8 cellular contexts compared by ENCODE assay signal in the genomic region with DNA sequence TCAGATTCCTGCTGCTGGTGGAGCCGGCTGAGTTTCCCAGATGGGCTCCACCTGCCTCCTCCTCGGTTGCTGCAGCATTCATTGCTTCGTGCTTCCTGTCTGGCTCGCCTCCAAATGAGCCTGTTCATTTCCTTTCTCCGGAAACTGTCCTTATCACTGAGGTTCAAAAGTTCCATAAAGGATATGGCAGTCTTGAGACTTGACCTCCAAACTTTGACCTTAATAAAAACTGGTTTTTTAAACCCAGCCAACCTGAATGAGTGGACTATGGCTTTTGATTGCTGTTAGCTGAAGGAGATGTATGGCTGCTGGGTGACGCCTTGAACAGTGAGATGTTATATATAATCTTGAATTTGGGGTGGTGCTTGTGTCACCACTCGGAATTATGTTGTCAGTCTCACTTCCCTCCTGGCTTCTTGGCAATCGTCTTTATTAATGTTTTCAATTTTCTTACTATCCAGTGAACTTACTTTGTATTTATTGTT.
DNase-seq lines count a peak whose midpoint lies in the region; ATAC-seq and TF ChIP-seq lines count a peak whose summit lies in the region.

No MANE protein-coding gene starts in this region.

- H3K9ac ChIP-seq in endodermal cell (ENCODE audit: extremely low read depth, low read length, poor library complexity, severe bottlenecking) = no peak overlapping the region
- no peak overlapping the region for H3K9ac ChIP-seq in rectal smooth muscle tissue (ENCODE audit: low read length)

- H3K27ac Mint-ChIP-seq in CD14-positive monocyte (peak overlapping the region; percentile 71 to 88 (median 85)), endodermal cell (peak overlapping the region; percentile 91)

- no peaks in the 10 kb centered on the region for H3K9me3 ChIP-seq in endodermal cell (ENCODE audit: control insufficient read depth, low read length)

- no peak for ATAC-seq in GM18861 (IDR thresholded peaks at IDR 0.05; ENCODE audit: unreplicated experiment)

- H3K27me3 Mint-ChIP-seq in CD14-positive monocyte (ENCODE audit: low read depth in 3 of 3) = peaks cover 0 to 4% (median 0%) of the 10 kb centered on the region in 3 donors
- no peaks in the 10 kb centered on the region for H3K27me3 Mint-ChIP-seq in endodermal cell (ENCODE audit: insufficient read depth)

- H3K27me3 ChIP-seq in endodermal cell (ENCODE audit: control insufficient read depth, insufficient read depth, low read length, poor library complexity, severe bottlenecking) (no peaks in the 10 kb centered on the region), rectal smooth muscle tissue (ENCODE audit: control insufficient read depth, insufficient read depth, low read length) (no peaks in the 10 kb centered on the region)

- H3K36me3 ChIP-seq in endodermal cell (ENCODE audit: control insufficient read depth, insufficient read depth, low read length) (no peaks in the 10 kb centered on the region), rectal smooth muscle tissue (ENCODE audit: control insufficient read depth, insufficient read depth, low read length) (no peaks in the 10 kb centered on the region)

- H3K4me3 ChIP-seq in LNCaP clone FGC (ENCODE audit: low read depth, low read length) = no peak overlapping the region
- H3K4me3 ChIP-seq in endodermal cell (ENCODE audit: low read length) = no peak overlapping the region
- no peak overlapping the region for H3K4me3 ChIP-seq in rectal smooth muscle tissue (ENCODE audit: low read length)

- no peak for TF ChIP-seq CTCF in CD14-positive monocyte (IDR thresholded peaks at IDR 0.05)
- TF ChIP-seq CTCF in LNCaP clone FGC (IDR thresholded peaks at IDR 0.05; ENCODE audit: control insufficient read depth, extremely low read depth, insufficient read depth) = no peak
- TF ChIP-seq CTCF in endodermal cell (conservative IDR thresholded peaks at IDR 0.05) = no peak

- H3K36me3 Mint-ChIP-seq in CD14-positive monocyte = peaks cover 17 to 33% of the 10 kb centered on the region in 2 donors
- H3K36me3 Mint-ChIP-seq in endodermal cell (ENCODE audit: low read depth) = no peaks in the 10 kb centered on the region

- H3K4me3 Mint-ChIP-seq in CD14-positive monocyte = peak overlapping the region; percentile 27 to 64
- H3K4me3 Mint-ChIP-seq in endodermal cell = no peak overlapping the region

- H3K4me1 Mint-ChIP-seq in CD14-positive monocyte (peaks cover 87% of the 10 kb centered on the region), endodermal cell (peaks cover 75% of the 10 kb centered on the region)

- intact Hi-C loops in CD14-positive monocyte (cut with micrococcal nuclease) = loop anchor here in 1 of 2 donors (5.0 kb wide), 1 partner anchor 61 kb away; a partner anchor contains a TSS

- DNase-seq in CD14-positive monocyte (ENCODE audit: low spot score) = no peak
- DNase-seq in LNCaP clone FGC (ENCODE audit: low read depth) = peak; percentile 58
- peak; percentile 33 for DNase-seq in SW480 (ENCODE audit: low spot score)
- no peak for DNase-seq in endodermal cell
- DNase-seq in COLO829 (ENCODE audit: low spot score) = no peak
- DNase-seq in globus pallidus (ENCODE audit: low spot score) = no peak

- 70 to 84% methylated on average over 5 to 6 of the region's 8 CpGs for WGBS in endodermal cell (ENCODE audit: insufficient coverage in 1 of 2, insufficient read length in 1 of 2), 2 experiments

- peaks cover 33% of the 10 kb centered on the region for H3K4me1 ChIP-seq in endodermal cell (ENCODE audit: control insufficient read depth, insufficient read depth, low read length)
- H3K4me1 ChIP-seq in rectal smooth muscle tissue (ENCODE audit: control insufficient read depth, insufficient read depth, low read length) = peaks cover 52% of the 10 kb centered on the region

- no peak overlapping the region for H3K27ac ChIP-seq in endodermal cell (ENCODE audit: low read depth, low read length)
- peak overlapping the region; percentile 87 for H3K27ac ChIP-seq in rectal smooth muscle tissue (ENCODE audit: low read depth, low read length)

- H3K9me3 Mint-ChIP-seq in CD14-positive monocyte = peaks cover 0 to 3% (median 0%) of the 10 kb centered on the region in 7 donors
- H3K9me3 Mint-ChIP-seq in endodermal cell = no peaks in the 10 kb centered on the region

Comparison
In these comparisons a context has a peak if more than half of its experiments do, and no peak if none do; other contexts are left out.
1. DNase-seq: peak in LNCaP clone FGC (single experiment) and SW480 (single experiment); none in CD14-positive monocyte (single experiment), endodermal cell (single experiment), COLO829 (single experiment) and globus pallidus (single experiment).